ENCODE assay signal across 11 cellular contexts in the genomic region with DNA sequence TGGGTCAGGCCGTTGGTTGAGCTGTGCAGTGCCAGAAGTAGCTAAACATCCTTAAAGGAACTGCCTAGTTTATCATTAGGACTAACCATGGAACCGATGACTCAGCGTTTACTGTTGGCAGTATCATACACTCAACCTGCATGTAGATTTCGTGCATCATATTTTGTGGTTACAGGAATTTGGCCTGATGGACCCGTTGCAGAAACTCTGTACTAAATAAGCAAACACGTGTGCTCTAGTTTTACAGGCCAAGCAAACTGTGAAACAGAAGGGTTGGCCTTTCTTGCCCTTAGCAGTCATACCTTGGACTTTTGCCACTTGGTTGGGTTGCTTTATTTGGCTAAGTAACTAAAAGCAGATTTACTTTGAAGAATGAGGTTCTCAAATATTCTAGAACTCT. TPM values are rescaled to one million over a fixed set of nuclear protein-coding genes. Genes with fewer than 3 reads are reported as not detected.
DNase-seq lines count a peak whose midpoint lies in the region; ATAC-seq and TF ChIP-seq lines count a peak whose summit lies in the region.
"Had no signal": no experiment of that assay in that cellular context is flagged by ENCODE, and none has a peak within 500 bp of the region (broad histone marks: within the 10 kb centered on the region; RNA-seq: fewer than 3 reads in every experiment).

No MANE protein-coding gene starts in this region.

- no peaks in the 10 kb centered on the region for H3K27me3 ChIP-seq in left lung
- H3K27me3 ChIP-seq: BLaER1 treated with 17β-estradiol and CSF1 and Interleukin-3, amounts not matched to agents 10 nM and 100 nM had no signal

- peaks cover 0 to 50% of the 10 kb centered on the region in 2 donors for H3K36me3 ChIP-seq in left lung

- no peaks in the 10 kb centered on the region for H3K9me3 ChIP-seq in left lung
- H3K9me3 ChIP-seq: BLaER1 treated with 17β-estradiol and CSF1 and Interleukin-3, amounts not matched to agents 10 nM and 100 nM had no signal

- H3K27me3 Mint-ChIP-seq in MCF 10A (ENCODE audit: insufficient read depth, unreplicated experiment) (no peaks in the 10 kb centered on the region), glutamatergic neuron (ENCODE audit: unreplicated experiment) (peaks cover 4% of the 10 kb centered on the region)
- no peaks in the 10 kb centered on the region for H3K27me3 Mint-ChIP-seq in stimulated activated memory B cell treated with anti-CD40 and anti-IgM and Interleukin-4, amounts not matched to agents 10 μg/mL and 1 μg/mL and 100 μg/mL, for 72 hours
- H3K27me3 Mint-ChIP-seq: memory B cell had no signal

- no peak for TF ChIP-seq CTCF in MCF 10A (IDR thresholded peaks at IDR 0.05; ENCODE audit: unreplicated experiment)
- no peak for TF ChIP-seq CTCF in left lung (IDR thresholded peaks at IDR 0.05)
- TF ChIP-seq CTCF in glutamatergic neuron (IDR thresholded peaks at IDR 0.05; ENCODE audit: partially characterized antibody, unreplicated experiment) = no peak

- POLR2A ChIA-PET in MCF 10A (lab: Yijun Ruan, JAX) = interaction anchor here (0.7 to 2.1 kb wide), 9 partner anchors 9 to 140 kb away, joined by 3 to 17 read pairs (median 3); partner anchors contain the start of gene DGLUCY

- peak; percentile 29 for DNase-seq in NCI-H2107 (lab: John Stamatoyannopoulos, UW)
- DNase-seq in NCI-H2107 treated with DMSO at 0.1 percent for 48 hours (lab: John Stamatoyannopoulos, UW; ENCODE audit: unreplicated experiment) = no peak
- DNase-seq in MCF 10A (ENCODE audit: unreplicated experiment) = peak; percentile 98
- DNase-seq in left lung = peak in 1 of 2 donors; percentile 41
- DNase-seq in ureter (ENCODE audit: low spot score) = peak; percentile 85
- DNase-seq in glutamatergic neuron = no peak
- DNase-seq: activated CD8-positive, alpha-beta memory T cell treated with anti-CD3 and anti-CD28 coated beads for 24 hours had no signal

- H3K27ac Mint-ChIP-seq in MCF 10A (ENCODE audit: low read depth, unreplicated experiment) = no peak overlapping the region
- H3K27ac Mint-ChIP-seq in stimulated activated memory B cell treated with anti-CD40 and anti-IgM and Interleukin-4, amounts not matched to agents 10 μg/mL and 1 μg/mL and 100 μg/mL, for 72 hours = no peak overlapping the region
- no peak overlapping the region for H3K27ac Mint-ChIP-seq in glutamatergic neuron (ENCODE audit: unreplicated experiment)
- H3K27ac Mint-ChIP-seq: memory B cell had no signal

- CTCF ChIA-PET in MCF 10A (lab: Yijun Ruan, JAX) = interaction anchor here (0.5 to 1.5 kb wide), 7 partner anchors 9 to 270 kb away, joined by 3 to 8 read pairs (median 3); no protein-coding TSS in a partner anchor

- H3K4me1 ChIP-seq in left lung = peaks cover 0 to 9% of the 10 kb centered on the region in 2 donors

- peaks cover 7% of the 10 kb centered on the region for H3K36me3 Mint-ChIP-seq in MCF 10A (ENCODE audit: insufficient read depth, unreplicated experiment)
- peaks cover 32% of the 10 kb centered on the region for H3K36me3 Mint-ChIP-seq in stimulated activated memory B cell treated with anti-CD40 and anti-IgM and Interleukin-4, amounts not matched to agents 10 μg/mL and 1 μg/mL and 100 μg/mL, for 72 hours
- peaks cover 4% of the 10 kb centered on the region for H3K36me3 Mint-ChIP-seq in glutamatergic neuron (ENCODE audit: unreplicated experiment)

- ATAC-seq in left lung = peak; percentile 90
- no peak for ATAC-seq in stimulated activated memory B cell treated with anti-CD40 and anti-IgM and Interleukin-4, amounts not matched to agents 10 μg/mL and 1 μg/mL and 100 μg/mL, for 72 hours
- no peak for ATAC-seq in GM18858 (IDR thresholded peaks at IDR 0.05; ENCODE audit: unreplicated experiment)

- no peak overlapping the region for H3K4me3 ChIP-seq in left lung
- H3K4me3 ChIP-seq: BLaER1 treated with 17β-estradiol and CSF1 and Interleukin-3, amounts not matched to agents 10 nM and 100 nM had no signal

- peak overlapping the region; percentile 5 to 81 for H3K27ac ChIP-seq in left lung
- H3K27ac ChIP-seq: BLaER1 treated with 17β-estradiol and CSF1 and Interleukin-3, amounts not matched to agents 10 nM and 100 nM had no signal

- no peaks in the 10 kb centered on the region for H3K9me3 Mint-ChIP-seq in MCF 10A (ENCODE audit: unreplicated experiment)
- H3K9me3 Mint-ChIP-seq in stimulated activated memory B cell treated with anti-CD40 and anti-IgM and Interleukin-4, amounts not matched to agents 10 μg/mL and 1 μg/mL and 100 μg/mL, for 72 hours = no peaks in the 10 kb centered on the region
- no peaks in the 10 kb centered on the region for H3K9me3 Mint-ChIP-seq in glutamatergic neuron (ENCODE audit: unreplicated experiment)
- H3K9me3 Mint-ChIP-seq: memory B cell had no signal

- peaks cover 17% of the 10 kb centered on the region for H3K4me1 Mint-ChIP-seq in MCF 10A (ENCODE audit: insufficient read depth, unreplicated experiment)
- peaks cover under 1% of the 10 kb centered on the region for H3K4me1 Mint-ChIP-seq in stimulated activated memory B cell treated with anti-CD40 and anti-IgM and Interleukin-4, amounts not matched to agents 10 μg/mL and 1 μg/mL and 100 μg/mL, for 72 hours
- no peaks in the 10 kb centered on the region for H3K4me1 Mint-ChIP-seq in glutamatergic neuron (ENCODE audit: low read depth, unreplicated experiment)
- H3K4me1 Mint-ChIP-seq: memory B cell had no signal

- intact Hi-C loops in MCF 10A (cut with micrococcal nuclease) (no loop called here), left lung (cut with DNase I) (no loop called here)

- no peak overlapping the region for H3K4me3 Mint-ChIP-seq in MCF 10A (ENCODE audit: unreplicated experiment)
- H3K4me3 Mint-ChIP-seq in stimulated activated memory B cell treated with anti-CD40 and anti-IgM and Interleukin-4, amounts not matched to agents 10 μg/mL and 1 μg/mL and 100 μg/mL, for 72 hours = no peak overlapping the region
- H3K4me3 Mint-ChIP-seq in glutamatergic neuron (ENCODE audit: unreplicated experiment) = no peak overlapping the region
- H3K4me3 Mint-ChIP-seq: memory B cell had no signal

- BruUV-seq in MCF 10A (replicated peaks; lab: Mats Ljungman, UMichigan) = no TSS peak

RNA-seq across cellular contexts. Expression of gene DGLUCY, which starts 35.6 kb away (rescaled TPM):
- total RNA-seq in MCF 10A (2022) (11.3 and 11.7 TPM in 2 replicates), left lung (10 to 100 TPM; 74.9 to 77.0 TPM), ureter (141 TPM), glutamatergic neuron (ENCODE audit: unreplicated experiment) (8.3 TPM)

Comparison
In these comparisons a context has a peak if more than half of its experiments do, and no peak if none do; other contexts are left out.
1. DNase-seq: peak in NCI-H2107 (single experiment), MCF 10A (single experiment) and ureter (single experiment); none in NCI-H2107 treated with DMSO at 0.1 percent for 48 hours (single experiment) and glutamatergic neuron (single experiment).